Comparison of ENCODE assay signal across 8 cellular contexts in the genomic region with DNA sequence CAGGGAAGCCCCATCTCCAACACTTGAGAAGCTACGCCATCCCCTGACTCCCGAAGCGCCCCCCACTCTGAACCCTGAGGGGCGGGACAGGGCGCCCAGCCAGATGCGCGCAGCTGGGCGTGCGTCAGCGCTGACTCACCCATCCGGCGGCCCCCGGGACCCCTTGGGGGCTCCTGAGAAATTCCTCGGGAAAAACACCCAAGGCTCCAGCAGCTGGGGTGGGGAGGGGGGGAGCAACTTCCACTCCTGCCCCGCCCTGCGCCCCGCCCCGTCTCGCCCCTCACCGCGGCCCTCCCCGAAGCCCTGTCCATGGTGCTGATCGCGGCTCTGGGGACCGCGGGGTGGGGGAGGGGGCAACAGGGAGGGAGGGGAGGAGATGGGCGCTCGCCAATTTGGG. TPM values are rescaled to one million over a fixed set of nuclear protein-coding genes. Genes with fewer than 3 reads are reported as not detected.
DNase-seq lines count a peak whose midpoint lies in the region; ATAC-seq and TF ChIP-seq lines count a peak whose summit lies in the region.

No MANE protein-coding gene starts in this region.

- no peak for TF ChIP-seq EP300 in gastroesophageal sphincter (IDR thresholded peaks at IDR 0.05)

- peaks cover 2 to 3% of the 10 kb centered on the region in 2 donors for H3K36me3 Mint-ChIP-seq in activated T-cell treated with anti-CD3 and anti-CD28 coated beads, Interleukin-2, amount 50 U/mL, for 72 hours (ENCODE audit: insufficient read depth in 2 of 2)
- no peaks in the 10 kb centered on the region for H3K36me3 Mint-ChIP-seq in T-helper 2 cell treated with Interferon-gamma antibody and Interleukin-4, amounts not matched to agents 5 μg/mL and 100 μg/mL, for 36 hours (ENCODE audit: low read depth)

- H3K4me1 ChIP-seq in gastroesophageal sphincter (peaks cover 0 to 66% (median 17%) of the 10 kb centered on the region in 3 donors), rectal smooth muscle tissue (ENCODE audit: control insufficient read depth, insufficient read depth, low read length) (no peaks in the 10 kb centered on the region), prostate gland (replicated peaks) (no peaks in the 10 kb centered on the region)

- peak overlapping the region; percentile 29 to 62 for H3K4me3 ChIP-seq in gastroesophageal sphincter
- no peak overlapping the region for H3K4me3 ChIP-seq in rectal smooth muscle tissue (ENCODE audit: low read length)
- H3K4me3 ChIP-seq in prostate gland = peak overlapping the region in 1 of 2 donors; percentile 2

- no peak overlapping the region for H3K4me3 Mint-ChIP-seq in activated T-cell treated with anti-CD3 and anti-CD28 coated beads, Interleukin-2, amount 50 U/mL, for 72 hours
- H3K4me3 Mint-ChIP-seq in T-helper 2 cell treated with Interferon-gamma antibody and Interleukin-4, amounts not matched to agents 5 μg/mL and 100 μg/mL, for 36 hours = no peak overlapping the region

- no peak overlapping the region for H3K9ac ChIP-seq in rectal smooth muscle tissue (ENCODE audit: low read length)

- TF ChIP-seq POLR2A in gastroesophageal sphincter (IDR thresholded peaks at IDR 0.05) = no peak
- TF ChIP-seq POLR2A in prostate gland (IDR thresholded peaks at IDR 0.05) = no peak

- H3K27me3 ChIP-seq in gastroesophageal sphincter = peaks cover 100% of the 10 kb centered on the region
- peaks cover 11% of the 10 kb centered on the region for H3K27me3 ChIP-seq in rectal smooth muscle tissue (ENCODE audit: control insufficient read depth, insufficient read depth, low read length)
- peaks cover 14% of the 10 kb centered on the region for H3K27me3 ChIP-seq in prostate gland (replicated peaks; ENCODE audit: insufficient read depth)

- no peak overlapping the region for H3K27ac Mint-ChIP-seq in activated T-cell treated with anti-CD3 and anti-CD28 coated beads, Interleukin-2, amount 50 U/mL, for 72 hours
- H3K27ac Mint-ChIP-seq in T-helper 2 cell treated with Interferon-gamma antibody and Interleukin-4, amounts not matched to agents 5 μg/mL and 100 μg/mL, for 36 hours = no peak overlapping the region

- no peak for TF ChIP-seq CTCF in gastroesophageal sphincter (IDR thresholded peaks at IDR 0.05)
- no peak for TF ChIP-seq CTCF in prostate gland (IDR thresholded peaks at IDR 0.05)

- H3K9me3 ChIP-seq in gastroesophageal sphincter = no peaks in the 10 kb centered on the region
- no peaks in the 10 kb centered on the region for H3K9me3 ChIP-seq in prostate gland

- H3K27ac ChIP-seq in gastroesophageal sphincter (peak overlapping the region in 3 of 4 donors; percentile 76 to 83 (median 78)), rectal smooth muscle tissue (ENCODE audit: low read depth, low read length) (peak overlapping the region; percentile 45), prostate gland (peak overlapping the region in 1 of 2 donors; percentile 39)

- DNase-seq in HS-27A (ENCODE audit: low read depth) (peak; percentile 79), prostate gland (ENCODE audit: low spot score) (no peak)
- DNase-seq in activated T-cell treated with anti-CD3 and anti-CD28 coated beads, Interleukin-2, amount 50 U/mL, for 72 hours = peak; percentile 35 to 43
- DNase-seq in T-helper 2 cell treated with Interferon-gamma antibody and Interleukin-4, amounts not matched to agents 5 μg/mL and 100 μg/mL, for 36 hours (ENCODE audit: low spot score) = no peak
- DNase-seq in activated CD4-positive, CD25-positive, alpha-beta regulatory T cell (lab: John Stamatoyannopoulos, UW) = no peak

- intact Hi-C loops in prostate gland (cut with DNase I) = no loop called here

- ATAC-seq in activated T-cell treated with anti-CD3 and anti-CD28 coated beads, Interleukin-2, amount 50 U/mL, for 72 hours (replicated peaks in 1 of 2) = peak in 1 of 2 donors; percentile 39
- ATAC-seq in gastroesophageal sphincter (peak; percentile 62), HG02642 (IDR thresholded peaks at IDR 0.05; ENCODE audit: poor library complexity, unreplicated experiment) (no peak)

- 0% methylated on average over 1 of the region's 28 CpGs; no CpG with 5 or more reads in 1 of the 2 donors for WGBS in gastroesophageal sphincter (ENCODE audit: low coverage in 1 of 2), 2 donors
- 2% methylated on average over 21 of the region's 28 CpGs for WGBS in prostate gland

- H3K27me3 Mint-ChIP-seq in activated T-cell treated with anti-CD3 and anti-CD28 coated beads, Interleukin-2, amount 50 U/mL, for 72 hours (ENCODE audit: low read depth) = peaks cover 72% of the 10 kb centered on the region
- H3K27me3 Mint-ChIP-seq in T-helper 2 cell treated with Interferon-gamma antibody and Interleukin-4, amounts not matched to agents 5 μg/mL and 100 μg/mL, for 36 hours (ENCODE audit: low read depth) = peaks cover 46% of the 10 kb centered on the region

- H3K4me1 Mint-ChIP-seq in activated T-cell treated with anti-CD3 and anti-CD28 coated beads, Interleukin-2, amount 50 U/mL, for 72 hours (ENCODE audit: low read depth) = peaks cover 33% of the 10 kb centered on the region
- H3K4me1 Mint-ChIP-seq in T-helper 2 cell treated with Interferon-gamma antibody and Interleukin-4, amounts not matched to agents 5 μg/mL and 100 μg/mL, for 36 hours (ENCODE audit: low read depth) = peaks cover 6% of the 10 kb centered on the region

- H3K9me3 Mint-ChIP-seq in activated T-cell treated with anti-CD3 and anti-CD28 coated beads, Interleukin-2, amount 50 U/mL, for 72 hours = no peaks in the 10 kb centered on the region
- no peaks in the 10 kb centered on the region for H3K9me3 Mint-ChIP-seq in T-helper 2 cell treated with Interferon-gamma antibody and Interleukin-4, amounts not matched to agents 5 μg/mL and 100 μg/mL, for 36 hours

- peaks cover 0 to 12% of the 10 kb centered on the region in 2 donors for H3K36me3 ChIP-seq in gastroesophageal sphincter
- no peaks in the 10 kb centered on the region for H3K36me3 ChIP-seq in rectal smooth muscle tissue (ENCODE audit: control insufficient read depth, insufficient read depth, low read length)
- H3K36me3 ChIP-seq in prostate gland = no peaks in the 10 kb centered on the region

RNA-seq across cellular contexts. Expression of a gene that starts 1.0 kb away (rescaled TPM):
- total RNA-seq in activated T-cell treated with anti-CD3 and anti-CD28 coated beads, Interleukin-2, amount 50 U/mL, for 72 hours = 1 to 10 TPM; 1.1 to 5.0 TPM
- total RNA-seq in gastroesophageal sphincter (10 to 100 TPM in 3 of 4 donors, 1 to 10 TPM in 1; 9.8 to 30.8 (median 25.2) TPM), prostate gland (10 to 100 TPM in 1 of 2 donors, 1 to 10 TPM in 1; 2.0 to 12.7 TPM)

RNA-seq across cellular contexts. Expression of a gene that starts 4.0 kb away (rescaled TPM):
- total RNA-seq in activated T-cell treated with anti-CD3 and anti-CD28 coated beads, Interleukin-2, amount 50 U/mL, for 72 hours = not detected
- total RNA-seq in gastroesophageal sphincter (not detected), prostate gland (not detected)

Comparison
In these comparisons a context has a peak if more than half of its experiments do, and no peak if none do; other contexts are left out.
1. DNase-seq: peak in HS-27A (single experiment) and activated T-cell treated with anti-CD3 and anti-CD28 coated beads, Interleukin-2, amount 50 U/mL, for 72 hours (2 of 2); none in T-helper 2 cell treated with Interferon-gamma antibody and Interleukin-4, amounts not matched to agents 5 μg/mL and 100 μg/mL, for 36 hours (single experiment), prostate gland (single experiment) and activated CD4-positive, CD25-positive, alpha-beta regulatory T cell (0 of 4).